15 cellular contexts compared by ENCODE assay signal in the genomic region with DNA sequence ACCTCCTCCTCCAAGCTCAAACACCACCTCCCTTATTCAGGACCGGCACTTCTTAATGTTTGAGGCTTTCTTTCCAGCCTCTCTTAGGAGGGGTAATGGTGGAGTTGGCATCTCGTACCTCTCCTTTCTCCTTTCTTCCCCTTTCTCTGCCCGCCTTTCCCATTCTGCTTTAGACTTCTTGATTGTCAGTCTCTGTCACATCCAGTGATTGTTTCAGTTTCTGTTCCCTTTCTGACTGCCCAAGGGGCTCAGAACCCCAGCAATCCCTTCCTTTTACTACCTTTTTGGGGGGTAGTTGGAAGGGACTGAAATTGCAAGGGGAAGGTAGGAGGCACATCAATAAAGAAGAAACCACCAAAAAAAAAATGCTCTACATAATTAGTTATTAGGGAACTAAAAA. TPM values are rescaled to one million over a fixed set of nuclear protein-coding genes. Genes with fewer than 3 reads are reported as not detected.
DNase-seq lines count a peak whose midpoint lies in the region; ATAC-seq and TF ChIP-seq lines count a peak whose summit lies in the region.
"Had no signal": no experiment of that assay in that cellular context is flagged by ENCODE, and none has a peak within 500 bp of the region (broad histone marks: within the 10 kb centered on the region; RNA-seq: fewer than 3 reads in every experiment).

No MANE protein-coding gene starts in this region.

- no peaks in the 10 kb centered on the region for H3K9me3 ChIP-seq in tibial nerve
- H3K9me3 ChIP-seq: HAP-1 had no signal

- TF ChIP-seq POLR2A in tibial nerve (IDR thresholded peaks at IDR 0.05), result no peak

- peaks cover 0 to 50% (median 10%) of the 10 kb centered on the region in 4 donors for H3K4me1 ChIP-seq in tibial nerve
- H3K4me1 ChIP-seq: foreskin keratinocyte had no signal

- peaks cover 0 to 25% (median 3%) of the 10 kb centered on the region in 3 donors for H3K36me3 ChIP-seq in tibial nerve

- no peak for TF ChIP-seq CTCF in tibial nerve (IDR thresholded peaks at IDR 0.05)

- no peak for TF ChIP-seq EP300 in tibial nerve (IDR thresholded peaks at IDR 0.05)

- H3K4me1 Mint-ChIP-seq in activated naive CD4-positive, alpha-beta T cell treated with anti-CD3 and anti-CD28 coated beads for 36 hours (ENCODE audit: low read depth), result peaks cover 61% of the 10 kb centered on the region
- peaks cover 61% of the 10 kb centered on the region for H3K4me1 Mint-ChIP-seq in activated naive CD8-positive, alpha-beta T cell treated with anti-CD3 and anti-CD28 coated beads, Interleukin-2, amount 50 U/mL, for 24 hours
- peaks cover 38% of the 10 kb centered on the region for H3K4me1 Mint-ChIP-seq in stimulated activated effector memory CD8-positive, alpha-beta T cell treated with anti-CD3 and anti-CD28 coated beads, Interleukin-12 subunit alpha, Interleukin-12 subunit beta, amount 100 ng/mL, for 72 hours

- no peak overlapping the region for H3K4me3 ChIP-seq in tibial nerve
- H3K4me3 ChIP-seq: HAP-1, PC-9 had no signal

- H3K27ac ChIP-seq in tibial nerve, result no peak overlapping the region
- H3K27ac ChIP-seq: foreskin keratinocyte, HL-60, PC-9 had no signal

- H3K27me3 ChIP-seq in tibial nerve, result no peaks in the 10 kb centered on the region
- H3K27me3 ChIP-seq: foreskin keratinocyte had no signal

- H3K27me3 Mint-ChIP-seq in activated naive CD4-positive, alpha-beta T cell treated with anti-CD3 and anti-CD28 coated beads for 36 hours (ENCODE audit: low read depth), result no peaks in the 10 kb centered on the region
- no peaks in the 10 kb centered on the region for H3K27me3 Mint-ChIP-seq in activated naive CD8-positive, alpha-beta T cell treated with anti-CD3 and anti-CD28 coated beads, Interleukin-2, amount 50 U/mL, for 24 hours

- WGBS in tibial nerve, 2 donors, result 74 to 78% methylated on average over 3 of the region's 3 CpGs

- peak overlapping the region; percentile 17 for H3K4me3 Mint-ChIP-seq in activated naive CD4-positive, alpha-beta T cell treated with anti-CD3 and anti-CD28 coated beads for 36 hours
- H3K4me3 Mint-ChIP-seq in activated naive CD8-positive, alpha-beta T cell treated with anti-CD3 and anti-CD28 coated beads, Interleukin-2, amount 50 U/mL, for 24 hours, result peak overlapping the region; percentile 32
- H3K4me3 Mint-ChIP-seq in stimulated activated effector memory CD8-positive, alpha-beta T cell treated with anti-CD3 and anti-CD28 coated beads, Interleukin-12 subunit alpha, Interleukin-12 subunit beta, amount 100 ng/mL, for 72 hours, result peak overlapping the region; percentile 13

- peaks cover 28% of the 10 kb centered on the region for H3K36me3 Mint-ChIP-seq in activated naive CD4-positive, alpha-beta T cell treated with anti-CD3 and anti-CD28 coated beads for 36 hours (ENCODE audit: low read depth)
- peaks cover 49% of the 10 kb centered on the region for H3K36me3 Mint-ChIP-seq in activated naive CD8-positive, alpha-beta T cell treated with anti-CD3 and anti-CD28 coated beads, Interleukin-2, amount 50 U/mL, for 24 hours (ENCODE audit: low read depth)
- H3K36me3 Mint-ChIP-seq in stimulated activated effector memory CD8-positive, alpha-beta T cell treated with anti-CD3 and anti-CD28 coated beads, Interleukin-12 subunit alpha, Interleukin-12 subunit beta, amount 100 ng/mL, for 72 hours, result peaks cover 89% of the 10 kb centered on the region

- intact Hi-C loops in activated naive CD4-positive, alpha-beta T cell treated with anti-CD3 and anti-CD28 coated beads for 36 hours (cut with micrococcal nuclease), result no loop called here

- no peaks in the 10 kb centered on the region for H3K9me3 Mint-ChIP-seq in activated naive CD4-positive, alpha-beta T cell treated with anti-CD3 and anti-CD28 coated beads for 36 hours
- no peaks in the 10 kb centered on the region for H3K9me3 Mint-ChIP-seq in activated naive CD8-positive, alpha-beta T cell treated with anti-CD3 and anti-CD28 coated beads, Interleukin-2, amount 50 U/mL, for 24 hours
- H3K9me3 Mint-ChIP-seq in stimulated activated effector memory CD8-positive, alpha-beta T cell treated with anti-CD3 and anti-CD28 coated beads, Interleukin-12 subunit alpha, Interleukin-12 subunit beta, amount 100 ng/mL, for 72 hours, result no peaks in the 10 kb centered on the region

- no peak for ATAC-seq in activated naive CD8-positive, alpha-beta T cell treated with anti-CD3 and anti-CD28 coated beads, Interleukin-2, amount 50 U/mL, for 24 hours
- ATAC-seq in stimulated activated effector memory CD8-positive, alpha-beta T cell treated with anti-CD3 and anti-CD28 coated beads, Interleukin-12 subunit alpha, Interleukin-12 subunit beta, amount 100 ng/mL, for 72 hours, result no peak
- ATAC-seq: foreskin keratinocyte, right cardiac atrium had no signal

- CTCF ChIA-PET in activated naive CD4-positive, alpha-beta T cell treated with anti-CD3 and anti-CD28 coated beads for 36 hours (lab: Charles Lee), result no interaction called here

- no peak for DNase-seq in activated naive CD4-positive, alpha-beta T cell treated with anti-CD3 and anti-CD28 coated beads for 36 hours
- DNase-seq in activated naive CD4-positive, alpha-beta T cell treated with anti-CD3 and anti-CD28 coated beads, Interleukin-2, amount 50 U/mL, for 16 hours, result no peak
- DNase-seq in NOMO-1 treated with DMSO at 0.1 percent for 48 hours (lab: John Stamatoyannopoulos, UW; ENCODE audit: unreplicated experiment), result peak; percentile 64
- DNase-seq in activated naive CD8-positive, alpha-beta T cell treated with anti-CD3 and anti-CD28 coated beads, Interleukin-2, amount 50 U/mL, for 24 hours, result no peak
- no peak for DNase-seq in stimulated activated effector memory CD8-positive, alpha-beta T cell treated with anti-CD3 and anti-CD28 coated beads, Interleukin-12 subunit alpha, Interleukin-12 subunit beta, amount 100 ng/mL, for 72 hours (ENCODE audit: low spot score in 2 of 2)
- DNase-seq in DMS53 treated with DMSO at 0.1 percent for 48 hours (lab: John Stamatoyannopoulos, UW; ENCODE audit: unreplicated experiment), result no peak
- DNase-seq in SHP77 (lab: John Stamatoyannopoulos, UW), result no peak
- no peak for DNase-seq in tibial nerve (ENCODE audit: low spot score in 2 of 2)
- DNase-seq: effector CD4-positive, alpha-beta T cell; foreskin keratinocyte; kidney; PC-9; right cardiac atrium had no signal

- peak overlapping the region; percentile 79 for H3K27ac Mint-ChIP-seq in activated naive CD4-positive, alpha-beta T cell treated with anti-CD3 and anti-CD28 coated beads for 36 hours
- H3K27ac Mint-ChIP-seq in activated naive CD8-positive, alpha-beta T cell treated with anti-CD3 and anti-CD28 coated beads, Interleukin-2, amount 50 U/mL, for 24 hours, result peak overlapping the region; percentile 82
- H3K27ac Mint-ChIP-seq in stimulated activated effector memory CD8-positive, alpha-beta T cell treated with anti-CD3 and anti-CD28 coated beads, Interleukin-12 subunit alpha, Interleukin-12 subunit beta, amount 100 ng/mL, for 72 hours, result peak overlapping the region; percentile 80

RNA-seq across cellular contexts. Expression of a gene that starts 5.6 kb away (rescaled TPM):
- 10 to 100 TPM; 60.5 to 62.4 TPM for total RNA-seq in activated naive CD4-positive, alpha-beta T cell treated with anti-CD3 and anti-CD28 coated beads for 36 hours
- 10 to 100 TPM; 22.4 to 29.7 (median 26.2) TPM for total RNA-seq in tibial nerve

RNA-seq across cellular contexts. Expression of a gene that starts 54.1 kb away (rescaled TPM):
- under 1 TPM; 0.15 to 0.26 TPM for total RNA-seq in activated naive CD4-positive, alpha-beta T cell treated with anti-CD3 and anti-CD28 coated beads for 36 hours
- 1 to 10 TPM in 2 of 4 donors, under 1 TPM in 2; 0.44 to 2.9 (median 1.3) TPM for total RNA-seq in tibial nerve
